ENCODE assay signal across 1 cellular context in the genomic region with DNA sequence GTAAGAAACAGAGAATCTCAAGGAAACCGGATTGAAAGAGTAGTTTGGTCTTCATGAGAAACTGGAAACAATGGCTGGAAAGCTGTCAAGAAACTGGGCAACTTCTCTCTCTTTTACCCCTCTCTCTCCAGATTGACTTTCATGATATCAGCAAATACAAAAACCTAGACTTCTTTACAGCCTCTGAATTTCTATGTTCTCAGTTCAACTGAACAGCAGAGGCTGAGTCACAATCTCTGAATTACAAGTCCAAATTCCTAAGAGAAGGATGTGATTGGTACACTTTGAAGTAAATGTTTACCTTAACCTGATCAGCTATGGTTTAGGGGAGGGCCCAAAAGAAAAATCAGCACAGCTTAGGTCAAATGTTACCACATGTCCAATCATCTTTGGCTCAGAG.
TF ChIP-seq lines count a peak whose summit lies in the region.

No MANE protein-coding gene starts in this region.

TF ChIP-seq in IMR-90, 13 proteins besides CTCF, POLR2A, EP300 and RAD21 (continued from another document):
- TF ChIP-seq, protein P1, sequence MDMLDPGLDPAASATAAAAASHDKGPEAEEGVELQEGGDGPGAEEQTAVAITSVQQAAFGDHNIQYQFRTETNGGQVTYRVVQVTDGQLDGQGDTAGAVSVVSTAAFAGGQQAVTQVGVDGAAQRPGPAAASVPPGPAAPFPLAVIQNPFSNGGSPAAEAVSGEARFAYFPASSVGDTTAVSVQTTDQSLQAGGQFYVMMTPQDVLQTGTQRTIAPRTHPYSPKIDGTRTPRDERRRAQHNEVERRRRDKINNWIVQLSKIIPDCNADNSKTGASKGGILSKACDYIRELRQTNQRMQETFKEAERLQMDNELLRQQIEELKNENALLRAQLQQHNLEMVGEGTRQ (IDR thresholded peaks at IDR 0.05; ENCODE audit: low read depth, low read length), result no peak
- no peak for TF ChIP-seq CHD1 (IDR thresholded peaks at IDR 0.05; ENCODE audit: low read depth, low read length)
